27 cellular contexts compared by ENCODE assay signal in the genomic region with DNA sequence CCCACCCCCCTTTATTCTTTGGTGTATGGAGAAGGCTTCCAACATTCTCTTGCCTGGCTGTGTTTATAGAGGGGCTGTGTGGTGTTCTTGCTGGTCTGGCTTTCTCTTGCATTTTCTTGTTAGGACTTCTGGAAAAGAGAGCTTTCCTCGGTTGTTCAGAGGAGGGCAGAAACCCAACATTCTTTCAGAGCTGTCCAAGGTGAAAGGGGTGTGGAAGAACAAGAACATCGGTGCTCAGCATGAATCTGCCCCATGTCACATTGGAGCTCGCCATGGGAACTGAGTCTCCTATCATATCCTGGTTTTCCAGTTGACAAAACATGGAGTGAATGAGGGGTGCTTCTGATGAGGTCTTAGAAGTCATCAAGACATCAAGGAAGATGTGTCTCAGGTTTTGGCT.
"Had no signal": no experiment of that assay in that cellular context is flagged by ENCODE, and none has a peak within 500 bp of the region (broad histone marks: within the 10 kb centered on the region; RNA-seq: fewer than 3 reads in every experiment).

No MANE protein-coding gene starts in this region.

- H3K36me3 ChIP-seq: left lung, lower lobe of right lung, ovary, stomach, thyroid gland, transverse colon, upper lobe of left lung, vagina had no signal

- H3K27me3 Mint-ChIP-seq: natural killer cell treated with Interleukin-12 subunit alpha and Interleukin-12 subunit beta and Interleukin-15 and Interleukin-18, amount 100 ng/mL, for 72 hours had no signal

- H3K36me3 Mint-ChIP-seq: immature natural killer cell; natural killer cell treated with Interleukin-12 subunit alpha and Interleukin-12 subunit beta and Interleukin-15 and Interleukin-18, amount 100 ng/mL, for 72 hours; stimulated activated naive B cell treated with anti-CD40 and anti-IgM and Interleukin-4, amounts not matched to agents 10 μg/mL and 1 μg/mL and 100 μg/mL, for 72 hours had no signal

- H3K9me3 ChIP-seq: left lung, lower lobe of right lung, mucosa of descending colon, ovary, stomach, testis, thyroid gland, transverse colon, upper lobe of left lung, vagina had no signal

- H3K4me3 ChIP-seq: left lung, lower lobe of right lung, mucosa of descending colon, ovary, skin epidermis, stomach, testis, thyroid gland, transverse colon, upper lobe of left lung, vagina had no signal

- H3K27me3 ChIP-seq: left lung, ovary, stomach, testis, thyroid gland, transverse colon, upper lobe of left lung, vagina had no signal

- H3K4me1 Mint-ChIP-seq: immature natural killer cell; naive thymus-derived CD4-positive, alpha-beta T cell; stimulated activated naive B cell treated with anti-CD40 and anti-IgM and Interleukin-4, amounts not matched to agents 10 μg/mL and 1 μg/mL and 100 μg/mL, for 72 hours had no signal

- H3K4me1 ChIP-seq: left lung, lower lobe of right lung, stomach, testis, thyroid gland, transverse colon, upper lobe of left lung, vagina had no signal

- H3K27ac ChIP-seq: left lung, lower lobe of right lung, ovary, skin epidermis, stomach, testis, thyroid gland, transverse colon, upper lobe of left lung, vagina had no signal

- DNase-seq: hippocampal formation; immature natural killer cell; kidney; left colon; left lung; lower lobe of right lung; midbrain; mucosa of descending colon; naive thymus-derived CD4-positive, alpha-beta T cell; ovary; right cardiac atrium; stimulated activated CD4-positive, alpha-beta T cell treated with anti-CD3 and anti-CD28 coated beads, Interleukin-12 subunit alpha, Interleukin-12 subunit beta, amount 100 ng/mL, for 4 hours; stimulated activated CD4-positive, alpha-beta T cell treated with anti-CD3 and anti-CD28 coated beads, Interleukin-15, amount 100 ng/mL, for 24 hours; stimulated activated CD4-positive, alpha-beta T cell treated with anti-CD3 and anti-CD28 coated beads, Interleukin-2, amount 100 ng/mL, for 24 hours; stimulated activated CD4-positive, alpha-beta T cell treated with anti-CD3 and anti-CD28 coated beads, Interleukin-4, amount 100 ng/mL, for 1 hour; stimulated activated naive B cell treated with anti-CD40 and anti-IgM and Interleukin-4, amounts not matched to agents 10 μg/mL and 1 μg/mL and 100 μg/mL, for 72 hours; stimulated activated naive CD8-positive, alpha-beta T cell treated with anti-CD3 and anti-CD28 coated beads, Interleukin-15, Interleukin-2, amounts not matched to agents 100 U/mL and 50 U/mL, for 24 hours; stomach; testis; thyroid gland; transverse colon; upper lobe of left lung had no signal

- ATAC-seq: left colon; left lung; lower lobe of right lung; mucosa of descending colon; naive thymus-derived CD4-positive, alpha-beta T cell; natural killer cell treated with Interleukin-12 subunit alpha and Interleukin-12 subunit beta and Interleukin-15 and Interleukin-18, amount 100 ng/mL, for 72 hours; right cardiac atrium; sciatic nerve; stimulated activated naive B cell treated with anti-CD40 and anti-IgM and Interleukin-4, amounts not matched to agents 10 μg/mL and 1 μg/mL and 100 μg/mL, for 72 hours; stimulated activated naive CD8-positive, alpha-beta T cell treated with anti-CD3 and anti-CD28 coated beads, Interleukin-15, Interleukin-2, amounts not matched to agents 100 U/mL and 50 U/mL, for 24 hours had no signal

- H3K9me3 Mint-ChIP-seq: stimulated activated naive B cell treated with anti-CD40 and anti-IgM and Interleukin-4, amounts not matched to agents 10 μg/mL and 1 μg/mL and 100 μg/mL, for 72 hours had no signal

- H3K27ac Mint-ChIP-seq: immature natural killer cell; naive thymus-derived CD4-positive, alpha-beta T cell; natural killer cell treated with Interleukin-12 subunit alpha and Interleukin-12 subunit beta and Interleukin-15 and Interleukin-18, amount 100 ng/mL, for 72 hours; progenitor cell of endocrine pancreas; stimulated activated naive B cell treated with anti-CD40 and anti-IgM and Interleukin-4, amounts not matched to agents 10 μg/mL and 1 μg/mL and 100 μg/mL, for 72 hours had no signal

- H3K4me3 Mint-ChIP-seq: immature natural killer cell; naive thymus-derived CD4-positive, alpha-beta T cell; natural killer cell treated with Interleukin-12 subunit alpha and Interleukin-12 subunit beta and Interleukin-15 and Interleukin-18, amount 100 ng/mL, for 72 hours; stimulated activated naive B cell treated with anti-CD40 and anti-IgM and Interleukin-4, amounts not matched to agents 10 μg/mL and 1 μg/mL and 100 μg/mL, for 72 hours had no signal
